Comparison of ENCODE assay signal across 9 cellular contexts in the genomic region with DNA sequence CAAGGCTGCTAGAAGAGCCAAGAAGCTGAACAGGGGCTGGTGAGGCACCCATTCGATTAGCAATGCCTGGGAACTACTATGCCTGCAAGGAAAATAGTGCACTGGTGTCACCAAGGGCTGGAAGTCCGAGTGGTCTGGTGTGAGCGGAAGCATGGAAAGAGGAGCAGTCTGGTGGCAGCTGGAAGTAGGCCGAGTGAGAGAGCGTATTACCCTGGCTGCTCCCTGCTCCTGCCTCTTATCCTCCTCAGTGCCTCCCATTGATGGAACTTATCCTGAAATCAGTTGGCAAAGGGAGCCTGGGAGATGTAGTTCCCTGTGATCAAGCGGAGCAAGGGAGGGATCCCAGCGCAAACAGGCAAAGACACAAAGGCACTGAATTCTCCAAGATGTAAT. TPM values are rescaled to one million over a fixed set of nuclear protein-coding genes. Genes with fewer than 3 reads are reported as not detected.
A peak's percentile ranks its signal among the peaks of the same experiment; 100 is the strongest.
DNase-seq lines count a peak whose midpoint lies in the region; ATAC-seq and TF ChIP-seq lines count a peak whose summit lies in the region.
"Had no signal": no experiment of that assay in that cellular context is flagged by ENCODE, and none has a peak within 500 bp of the region (broad histone marks: within the 10 kb centered on the region; RNA-seq: fewer than 3 reads in every experiment).

No MANE protein-coding gene starts in this region.

- H3K36me3 ChIP-seq in OCI-LY3 (replicated peaks; ENCODE audit: low read depth, low read length) (peaks cover 3% of the 10 kb centered on the region), osteoblast (ENCODE audit: insufficient read depth, low read length) (no peaks in the 10 kb centered on the region)

- peak overlapping the region; percentile 100 for H3K27ac ChIP-seq in OCI-LY3 (ENCODE audit: low read length)
- peak overlapping the region; percentile 86 for H3K27ac ChIP-seq in osteoblast (ENCODE audit: low read depth, low read length)

- H3K9ac ChIP-seq in OCI-LY3 (ENCODE audit: low read length): peak overlapping the region; percentile 74

- H3K36me3 Mint-ChIP-seq in Calu3 (ENCODE audit: insufficient read depth, unreplicated experiment): no peaks in the 10 kb centered on the region

- H3K79me2 ChIP-seq in OCI-LY3 (ENCODE audit: low read length) (peaks cover 91% of the 10 kb centered on the region), osteoblast (ENCODE audit: insufficient read depth, low read length) (peaks cover 82% of the 10 kb centered on the region)

- H3K9me3 ChIP-seq in OCI-LY3 (ENCODE audit: insufficient read depth, low read length) (no peaks in the 10 kb centered on the region), osteoblast (ENCODE audit: low read depth, low read length) (no peaks in the 10 kb centered on the region)

- H3K27me3 Mint-ChIP-seq in Calu3 (ENCODE audit: unreplicated experiment): no peaks in the 10 kb centered on the region

- H3K4me1 Mint-ChIP-seq in Calu3 (ENCODE audit: low read depth, unreplicated experiment): peaks cover 55% of the 10 kb centered on the region

- peak overlapping the region; percentile 10 for H3K27ac Mint-ChIP-seq in Calu3 (ENCODE audit: unreplicated experiment)

- ATAC-seq in GM19397 (IDR thresholded peaks at IDR 0.05; ENCODE audit: unreplicated experiment): no peak

- intact Hi-C loops in Calu3 (cut with micrococcal nuclease; ENCODE audit: unreplicated experiment): no loop called here

- H3K4me3 ChIP-seq in OCI-LY3 (ENCODE audit: low read length): peak overlapping the region; percentile 63
- no peak overlapping the region for H3K4me3 ChIP-seq in osteoblast (ENCODE audit: insufficient read depth, low read length)

- H3K4me1 ChIP-seq in OCI-LY3 (ENCODE audit: low read length): peaks cover 78% of the 10 kb centered on the region
- peaks cover 62% of the 10 kb centered on the region for H3K4me1 ChIP-seq in osteoblast (ENCODE audit: insufficient read depth, low read length)

- BruUV-seq in Calu3 (replicated peaks; lab: Mats Ljungman, UMichigan): no TSS peak

- DNase-seq in Calu3: no peak
- peak; percentile 52 for DNase-seq in ecto neural progenitor cell (ENCODE audit: low spot score)
- no peak for DNase-seq in osteoblast (ENCODE audit: insufficient read length, low spot score, missing footprints)
- DNase-seq in SHP77 (lab: John Stamatoyannopoulos, UW): no peak
- no peak for DNase-seq in activated gamma-delta T cell treated with Interleukin-2 at 50 U/mL for 16 hours
- DNase-seq in NCI-H1092 treated with DMSO at 0.1 percent for 48 hours (lab: John Stamatoyannopoulos, UW): no peak
- DNase-seq: MV-4-11 had no signal

- CTCF ChIA-PET in Calu3 (lab: Charles Lee): interaction anchor here (1.4 kb wide), 1 partner anchor 10 kb away, joined by 8 read pairs; no protein-coding TSS in a partner anchor

- no peaks in the 10 kb centered on the region for H3K9me3 Mint-ChIP-seq in Calu3 (ENCODE audit: low read depth, unreplicated experiment)

- no peak overlapping the region for H2AFZ ChIP-seq in OCI-LY3 (ENCODE audit: low read depth, low read length)
- no peak overlapping the region for H2AFZ ChIP-seq in osteoblast (ENCODE audit: low read length)

- H3K4me2 ChIP-seq in OCI-LY3 (ENCODE audit: low read length) (peak overlapping the region; percentile 99), osteoblast (ENCODE audit: insufficient read depth, low read length) (peak overlapping the region; percentile 56)

- TF ChIP-seq CTCF in Calu3 (IDR thresholded peaks at IDR 0.05; ENCODE audit: unreplicated experiment) (no peak), OCI-LY3 (IDR thresholded peaks at IDR 0.05; ENCODE audit: low read depth, low read length) (no peak), osteoblast (IDR thresholded peaks at IDR 0.05; ENCODE audit: extremely low read depth, low read depth, low read length) (no peak)

- no peaks in the 10 kb centered on the region for H3K27me3 ChIP-seq in OCI-LY3 (ENCODE audit: low read depth, low read length)
- no peaks in the 10 kb centered on the region for H3K27me3 ChIP-seq in osteoblast (ENCODE audit: insufficient read depth, low read length)

- no peak overlapping the region for H3K4me3 Mint-ChIP-seq in Calu3 (ENCODE audit: low read depth, unreplicated experiment)

- H4K20me1 ChIP-seq in OCI-LY3 (ENCODE audit: insufficient read depth, low read length): no peaks in the 10 kb centered on the region
- peaks cover 5% of the 10 kb centered on the region for H4K20me1 ChIP-seq in osteoblast (ENCODE audit: insufficient read depth, low read length)

RNA-seq across cellular contexts. Expression of a gene that starts 9.6 kb away (rescaled TPM):
- 12.8 and 13.7 TPM in 2 replicates for total RNA-seq in Calu3 (2022)
- total RNA-seq in osteoblast: 14.1 and 20.3 TPM in 2 replicates
